8 cellular contexts compared by ENCODE assay signal in the genomic region with DNA sequence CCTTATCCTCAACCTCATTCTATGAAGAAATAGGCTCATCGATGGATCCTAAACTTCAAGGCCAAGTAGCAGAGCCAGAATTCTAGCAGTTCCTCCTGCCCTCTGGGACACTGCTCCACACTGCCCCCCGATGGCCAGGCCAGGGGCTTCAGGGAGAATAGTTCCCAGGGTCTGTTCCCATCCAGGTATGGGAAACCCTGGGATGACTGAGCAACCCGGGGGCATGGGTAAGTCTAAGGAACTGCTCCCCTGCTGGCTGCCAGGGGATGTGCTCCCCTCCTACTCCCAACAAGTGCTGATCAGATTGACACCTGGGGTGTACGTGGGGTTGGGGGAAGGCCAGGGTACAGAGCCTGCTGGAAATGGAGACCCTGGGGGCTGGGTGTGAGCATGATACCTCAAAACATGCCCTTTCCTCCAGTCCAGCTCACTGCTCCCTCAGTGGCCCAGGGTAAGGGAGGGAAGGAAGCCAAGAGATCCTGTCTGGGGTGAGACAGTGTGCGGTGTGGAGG. TPM values are rescaled to one million over a fixed set of nuclear protein-coding genes. Genes with fewer than 3 reads are reported as not detected.
DNase-seq lines count a peak whose midpoint lies in the region; ATAC-seq and TF ChIP-seq lines count a peak whose summit lies in the region.

No MANE protein-coding gene starts in this region.

- no peaks in the 10 kb centered on the region for H3K9me2 ChIP-seq in hepatocyte (replicated peaks; ENCODE audit: insufficient read depth)

- 34% methylated on average over 4 of the region's 5 CpGs for WGBS in hepatocyte (ENCODE audit: low lambda C conversion rate, missing lambda C conversion rate)

- H3K9me3 ChIP-seq in HEK293 (ENCODE audit: control insufficient read depth, insufficient read depth, low read depth, low read length) (no peaks in the 10 kb centered on the region), ascending aorta (no peaks in the 10 kb centered on the region), hepatocyte (ENCODE audit: low read depth) (no peaks in the 10 kb centered on the region)

- H3K9me3 Mint-ChIP-seq in CD14-positive monocyte, result peaks cover 0 to 2% (median 0%) of the 10 kb centered on the region in 7 donors

- H3K27me3 Mint-ChIP-seq in CD14-positive monocyte (ENCODE audit: low read depth in 3 of 3), result peaks cover 0 to 1% (median 0%) of the 10 kb centered on the region in 3 donors

- intact Hi-C loops in CD14-positive monocyte (cut with micrococcal nuclease) (no loop called here), ascending aorta (cut with DNase I) (loop anchor here (1.0 kb wide), 1 partner anchor 53 kb away; the partner anchor contains the start of gene CSK)

- H3K27me3 ChIP-seq in ascending aorta, result no peaks in the 10 kb centered on the region
- no peaks in the 10 kb centered on the region for H3K27me3 ChIP-seq in hepatocyte

- H3K27ac ChIP-seq in HEK293 (ENCODE audit: extremely low read depth, low read depth, low read length) (no peak overlapping the region), ascending aorta (no peak overlapping the region), hepatocyte (no peak overlapping the region)

- H3K4me1 Mint-ChIP-seq in CD14-positive monocyte, result peaks cover 5% of the 10 kb centered on the region

- H3K36me3 Mint-ChIP-seq in CD14-positive monocyte, result peaks cover 9 to 29% of the 10 kb centered on the region in 2 donors

- no peaks in the 10 kb centered on the region for H4K20me1 ChIP-seq in hepatocyte (ENCODE audit: insufficient read depth, poor library complexity, severe bottlenecking)

- H3K36me3 ChIP-seq in HEK293 (ENCODE audit: control insufficient read depth in 2 of 2, insufficient read depth in 1 of 2, low read length in 2 of 2), result peaks cover 7 to 38% of the 10 kb centered on the region in 2 experiments; a peak in 2 of 3 replicates
- peaks cover 11 to 15% of the 10 kb centered on the region in 2 donors for H3K36me3 ChIP-seq in ascending aorta
- no peaks in the 10 kb centered on the region for H3K36me3 ChIP-seq in hepatocyte (replicated peaks; ENCODE audit: insufficient read depth, low read depth)

- H3K4me3 Mint-ChIP-seq in CD14-positive monocyte, result no peak overlapping the region

- no peak for ATAC-seq in GM21447 (IDR thresholded peaks at IDR 0.05; ENCODE audit: unreplicated experiment)

- no peaks in the 10 kb centered on the region for H3K4me1 ChIP-seq in HEK293 (ENCODE audit: control insufficient read depth, insufficient read depth, low read length)
- H3K4me1 ChIP-seq in ascending aorta, result no peaks in the 10 kb centered on the region
- H3K4me1 ChIP-seq in hepatocyte (ENCODE audit: insufficient read depth), result no peaks in the 10 kb centered on the region

- DNase-seq in CD14-positive monocyte (ENCODE audit: low spot score), result no peak
- peak; percentile 23 for DNase-seq in SHP77 treated with DMSO at 0.1 percent for 48 hours (lab: John Stamatoyannopoulos, UW)
- DNase-seq in ascending aorta (ENCODE audit: low spot score in 2 of 2), result no peak
- DNase-seq in hepatocyte (ENCODE audit: low spot score), result peak; percentile 68
- peak; percentile 26 to 48 for DNase-seq in stimulated activated CD4-positive, alpha-beta T cell treated with anti-CD3 and anti-CD28 coated beads, Interleukin-1b, Interleukin-23, amount 100 ng/mL, for 4 hours (ENCODE audit: low read depth in 2 of 2)
- DNase-seq in globus pallidus (ENCODE audit: low spot score), result no peak

- CTCF ChIA-PET in HEK293 (lab: Yijun Ruan, JAX), result interaction anchor here (0.6 to 3.4 kb wide), 25 partner anchors 8 to 1077 kb away, joined by 3 to 23 read pairs (median 4); partner anchors contain the start of genes CSK and MPI

- H3K4me3 ChIP-seq in HEK293 (ENCODE audit: low read depth, low read length) (no peak overlapping the region), ascending aorta (no peak overlapping the region), hepatocyte (no peak overlapping the region)

- POLR2A ChIA-PET in HEK293 (lab: Yijun Ruan, JAX), result interaction anchor here (2.2 kb wide), 1 partner anchor 66 kb away, joined by 7 read pairs; no protein-coding TSS in a partner anchor

- no peaks in the 10 kb centered on the region for H3K79me2 ChIP-seq in hepatocyte

- peak; percentile 97 for TF ChIP-seq CTCF in CD14-positive monocyte (IDR thresholded peaks at IDR 0.05)
- TF ChIP-seq CTCF in HEK293 (tag by site-specific recombination; IDR thresholded peaks at IDR 0.05), result peak; percentile 93
- peak; percentile 53 to 60 (median 56) for TF ChIP-seq CTCF in ascending aorta (IDR thresholded peaks at IDR 0.05)
- peak; percentile 55 for TF ChIP-seq CTCF in hepatocyte (IDR thresholded peaks at IDR 0.05; ENCODE audit: poor library complexity)

- H3K4me2 ChIP-seq in hepatocyte, result no peak overlapping the region

- no peak overlapping the region for H3K27ac Mint-ChIP-seq in CD14-positive monocyte

- no peak overlapping the region for H2AFZ ChIP-seq in hepatocyte

TF ChIP-seq in HEK293, 187 proteins besides CTCF, POLR2A, EP300 and RAD21 (continues in another document):
- TF ChIP-seq PATZ1 (tag by site-specific recombination; IDR thresholded peaks at IDR 0.05) (peak; percentile 49; the same call in 1 of the 2 replicates), ZNF623 (tag by site-specific recombination; IDR thresholded peaks at IDR 0.05) (no peak), GFI1B (tag by site-specific recombination; IDR thresholded peaks at IDR 0.05) (no peak), WT1 (tag by site-specific recombination; IDR thresholded peaks at IDR 0.05) (no peak), ZNF2 (tag by site-specific recombination; IDR thresholded peaks at IDR 0.05) (peak; percentile 31; the same call in 1 of the 2 replicates), GLIS1 (tag by site-specific recombination; IDR thresholded peaks at IDR 0.05) (peak; percentile 21; the same call in 1 of the 2 replicates), ZNF169 (tag by site-specific recombination; IDR thresholded peaks at IDR 0.05) (no peak), ZNF133 (tag by site-specific recombination; IDR thresholded peaks at IDR 0.05) (no peak), ZNF776 (tag by site-specific recombination; IDR thresholded peaks at IDR 0.05; ENCODE audit: borderline replicate concordance) (no peak), ZNF211 (tag by site-specific recombination; IDR thresholded peaks at IDR 0.05; ENCODE audit: low read depth) (no peak)
- TF ChIP-seq, protein P1, sequence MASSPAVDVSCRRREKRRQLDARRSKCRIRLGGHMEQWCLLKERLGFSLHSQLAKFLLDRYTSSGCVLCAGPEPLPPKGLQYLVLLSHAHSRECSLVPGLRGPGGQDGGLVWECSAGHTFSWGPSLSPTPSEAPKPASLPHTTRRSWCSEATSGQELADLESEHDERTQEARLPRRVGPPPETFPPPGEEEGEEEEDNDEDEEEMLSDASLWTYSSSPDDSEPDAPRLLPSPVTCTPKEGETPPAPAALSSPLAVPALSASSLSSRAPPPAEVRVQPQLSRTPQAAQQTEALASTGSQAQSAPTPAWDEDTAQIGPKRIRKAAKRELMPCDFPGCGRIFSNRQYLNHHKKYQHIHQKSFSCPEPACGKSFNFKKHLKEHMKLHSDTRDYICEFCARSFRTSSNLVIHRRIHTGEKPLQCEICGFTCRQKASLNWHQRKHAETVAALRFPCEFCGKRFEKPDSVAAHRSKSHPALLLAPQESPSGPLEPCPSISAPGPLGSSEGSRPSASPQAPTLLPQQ (tag by site-specific recombination; IDR thresholded peaks at IDR 0.05), result no peak
- TF ChIP-seq, protein P2, sequence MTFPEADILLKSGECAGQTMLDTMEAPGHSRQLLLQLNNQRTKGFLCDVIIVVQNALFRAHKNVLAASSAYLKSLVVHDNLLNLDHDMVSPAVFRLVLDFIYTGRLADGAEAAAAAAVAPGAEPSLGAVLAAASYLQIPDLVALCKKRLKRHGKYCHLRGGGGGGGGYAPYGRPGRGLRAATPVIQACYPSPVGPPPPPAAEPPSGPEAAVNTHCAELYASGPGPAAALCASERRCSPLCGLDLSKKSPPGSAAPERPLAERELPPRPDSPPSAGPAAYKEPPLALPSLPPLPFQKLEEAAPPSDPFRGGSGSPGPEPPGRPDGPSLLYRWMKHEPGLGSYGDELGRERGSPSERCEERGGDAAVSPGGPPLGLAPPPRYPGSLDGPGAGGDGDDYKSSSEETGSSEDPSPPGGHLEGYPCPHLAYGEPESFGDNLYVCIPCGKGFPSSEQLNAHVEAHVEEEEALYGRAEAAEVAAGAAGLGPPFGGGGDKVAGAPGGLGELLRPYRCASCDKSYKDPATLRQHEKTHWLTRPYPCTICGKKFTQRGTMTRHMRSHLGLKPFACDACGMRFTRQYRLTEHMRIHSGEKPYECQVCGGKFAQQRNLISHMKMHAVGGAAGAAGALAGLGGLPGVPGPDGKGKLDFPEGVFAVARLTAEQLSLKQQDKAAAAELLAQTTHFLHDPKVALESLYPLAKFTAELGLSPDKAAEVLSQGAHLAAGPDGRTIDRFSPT (tag by site-specific recombination; IDR thresholded peaks at IDR 0.05), result no peak

RNA-seq across cellular contexts. Expression of gene ULK3, which starts 7.6 kb away (rescaled TPM):
- 10 to 100 TPM in 1 of 2 donors, 1 to 10 TPM in 1; 9.4 to 16.0 TPM for polyA plus RNA-seq in CD14-positive monocyte
- 54.0 TPM for total RNA-seq in ascending aorta
- 37.6 and 40.4 TPM in 2 replicates for total RNA-seq in hepatocyte
- 45.7 and 46.3 TPM in 2 replicates for polyA plus RNA-seq in hepatocyte

RNA-seq across cellular contexts. Expression of gene CPLX3, which starts 8.9 kb away (rescaled TPM):
- not detected for polyA plus RNA-seq in CD14-positive monocyte
- not detected for total RNA-seq in ascending aorta
- not detected in 2 replicates for total RNA-seq in hepatocyte
- polyA plus RNA-seq in hepatocyte, result 0.10 TPM in 1 of 2 replicates, not detected in the other

RNA-seq across cellular contexts. Expression of gene LMAN1L, which starts 22.7 kb away (rescaled TPM):
- polyA plus RNA-seq in CD14-positive monocyte, result not detected
- total RNA-seq in ascending aorta, result not detected
- not detected in 2 replicates for total RNA-seq in hepatocyte
- not detected in 2 replicates for polyA plus RNA-seq in hepatocyte

RNA-seq across cellular contexts. Expression of gene SCAMP2, which starts 37.8 kb away (rescaled TPM):
- polyA plus RNA-seq in CD14-positive monocyte (100 to 1,000 TPM; 124 to 158 TPM), hepatocyte (123 and 130 TPM in 2 replicates)
- total RNA-seq in ascending aorta (90.8 TPM), hepatocyte (64.0 and 84.3 TPM in 2 replicates)

RNA-seq across cellular contexts. Expression of gene CSK, which starts 53.5 kb away (rescaled TPM):
- polyA plus RNA-seq in CD14-positive monocyte (100 to 1,000 TPM in 1 of 2 donors, 10 to 100 TPM in 1; 79.0 to 106 TPM), hepatocyte (19.1 and 21.8 TPM in 2 replicates)
- total RNA-seq in ascending aorta (31.0 TPM), hepatocyte (15.8 and 16.9 TPM in 2 replicates)

Comparison
In these comparisons a context has a peak if more than half of its experiments do, and no peak if none do; other contexts are left out.
1. DNase-seq: peak in SHP77 treated with DMSO at 0.1 percent for 48 hours (single experiment), hepatocyte (single experiment) and stimulated activated CD4-positive, alpha-beta T cell treated with anti-CD3 and anti-CD28 coated beads, Interleukin-1b, Interleukin-23, amount 100 ng/mL, for 4 hours (2 of 2); none in CD14-positive monocyte (single experiment), ascending aorta (0 of 2) and globus pallidus (single experiment).
2. Peak in every context shown above with its lines, with median percentiles within 50 percentile points of each other: CTCF ChIP-seq.